14 cellular contexts compared by ENCODE assay signal in the genomic region with DNA sequence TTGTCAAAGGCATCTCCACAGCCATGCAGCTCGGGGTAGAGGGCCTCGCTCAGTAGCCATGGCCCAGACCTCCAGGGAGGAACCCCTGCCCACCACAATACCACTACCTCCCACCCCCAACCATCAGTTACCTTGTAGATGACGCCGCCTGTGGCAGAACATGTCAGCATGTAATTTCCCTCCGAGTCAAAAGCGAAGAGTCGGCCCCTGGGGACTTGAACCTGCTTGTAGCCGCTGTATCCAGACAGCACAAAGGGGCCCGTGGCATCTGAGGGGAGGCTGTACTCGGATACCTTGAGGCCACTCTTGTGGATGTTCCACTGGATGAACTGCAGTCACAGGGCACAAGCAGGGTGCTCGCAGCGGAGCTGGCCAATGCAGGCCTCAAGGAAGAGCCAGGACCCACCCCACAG. TPM values are rescaled to one million over a fixed set of nuclear protein-coding genes. Genes with fewer than 3 reads are reported as not detected.
DNase-seq lines count a peak whose midpoint lies in the region; ATAC-seq, FAIRE-seq and TF ChIP-seq lines count a peak whose summit lies in the region.
"Had no signal": no experiment of that assay in that cellular context is flagged by ENCODE, and none has a peak within 500 bp of the region (broad histone marks: within the 10 kb centered on the region; RNA-seq: fewer than 3 reads in every experiment).

No MANE protein-coding gene starts in this region.

- FAIRE-seq in GM18507 (lab: Jason Lieb, UNC) (peak; percentile 81), GM12878 (lab: Jason Lieb, UNC) (peak; percentile 62)

- RAD21 ChIA-PET in GM12878 (lab: Charles Lee; ENCODE audit: unreplicated experiment) = interaction anchor here (0.6 to 8.4 kb wide), 13 partner anchors 13 to 638 kb away, joined by 3 to 230 read pairs (median 6); partner anchors contain the start of genes AKR1B15, CYREN, TMEM140 and WDR91

- H3K27me3 ChIP-seq in GM12878 (replicated peaks in 1 of 2; ENCODE audit: control insufficient read depth in 2 of 2, insufficient read depth in 2 of 2, low read length in 1 of 2) = no peaks in the 10 kb centered on the region
- H3K27me3 ChIP-seq: tibial artery had no signal

- H3K36me3 ChIP-seq in GM12878 (ENCODE audit: control insufficient read depth in 2 of 2, insufficient read depth in 2 of 2, low read length in 1 of 2) = peaks cover 24 to 38% of the 10 kb centered on the region in 2 experiments

- H3K79me2 ChIP-seq in GM12878 (ENCODE audit: control insufficient read depth, insufficient read depth, low read length) = peaks cover 32% of the 10 kb centered on the region

- H3K4me2 ChIP-seq in GM12878 (ENCODE audit: control insufficient read depth, insufficient read depth) = peak overlapping the region; percentile 67

- CTCF ChIA-PET in GM12878 (lab: Yijun Ruan, JAX) = interaction anchor here (0.9 to 10.2 kb wide), 11 partner anchors 11 to 201 kb away, joined by 3 to 135 read pairs (median 8); partner anchors contain the start of genes AGBL3, CYREN, TMEM140 and WDR91

- no TSS peak for BruUV-seq in GM12878 (replicated peaks; lab: Mats Ljungman, UMichigan)

- TF ChIP-seq RAD21 in GM12878 (IDR thresholded peaks at IDR 0.05; ENCODE audit: insufficient read depth, low read depth, low read length) = peak; percentile 27; the same call in 1 of the 2 replicates

- H3K9ac ChIP-seq in GM12878 (ENCODE audit: control insufficient read depth, insufficient read depth, low read length) = peak overlapping the region; percentile 54; the same call in 1 of the 2 replicates

- TF ChIP-seq CTCF in GM12878 (IDR thresholded peaks at IDR 0.05 in 2 of 3, conservative IDR thresholded peaks at IDR 0.05 in 1 of 3; ENCODE audit: control insufficient read depth in 2 of 3, extremely low read depth in 1 of 3, insufficient read depth in 1 of 3, low read depth in 3 of 3, low read length in 3 of 3) (peak in 1 of 3 experiments; percentile 24; a peak in 1 of 6 replicates), glutamatergic neuron (IDR thresholded peaks at IDR 0.05; ENCODE audit: partially characterized antibody, unreplicated experiment) (no peak)

- no peaks in the 10 kb centered on the region for H3K27me3 Mint-ChIP-seq in glutamatergic neuron (ENCODE audit: unreplicated experiment)

- TF ChIP-seq POLR2A in GM12878 (IDR thresholded peaks at IDR 0.05; ENCODE audit: low read depth, low read length) = peak; percentile 65

- no peaks in the 10 kb centered on the region for H4K20me1 ChIP-seq in GM12878 (ENCODE audit: control insufficient read depth, insufficient read depth)

- no peaks in the 10 kb centered on the region for H3K4me1 Mint-ChIP-seq in glutamatergic neuron (ENCODE audit: low read depth, unreplicated experiment)

- no peak for DNase-seq in GM18507 (ENCODE audit: extremely low spot score, insufficient read length, low read depth)
- DNase-seq in GM19238 (ENCODE audit: insufficient read length, low spot score) = peak; percentile 35
- no peak for DNase-seq in GM12878 (ENCODE audit: low read depth, low spot score)
- no peak for DNase-seq in glutamatergic neuron
- no peak for DNase-seq in SKM-1 treated with dmso at 0.1 percent for 144 hours (lab: John Stamatoyannopoulos, UW; ENCODE audit: unreplicated experiment)
- DNase-seq: DMS79; foreskin fibroblast; left ventricle myocardium superior; stimulated activated CD4-positive, alpha-beta T cell treated with anti-CD3 and anti-CD28 coated beads, Interleukin-4, amount 100 ng/mL, for 1 hour had no signal

- peak; percentile 94 to 95; a peak in 3 of 4 replicates for TF ChIP-seq EP300 in GM12878 (IDR thresholded peaks at IDR 0.05; ENCODE audit: borderline replicate concordance in 1 of 2, control insufficient read depth in 1 of 2, low read depth in 2 of 2, low read length in 2 of 2)

- ATAC-seq in HG02884 (IDR thresholded peaks at IDR 0.05; ENCODE audit: unreplicated experiment) (peak; percentile 52), GM12878 (peak; percentile 77), GM19467 (IDR thresholded peaks at IDR 0.05; ENCODE audit: unreplicated experiment) (no peak)
- ATAC-seq: left ventricle myocardium superior had no signal

- no peak overlapping the region for H2AFZ ChIP-seq in GM12878 (ENCODE audit: control insufficient read depth, low read depth, low read length)

- WGBS in GM12878 (ENCODE audit: insufficient coverage, insufficient replicate concordance, low lambda C conversion rate, missing lambda C conversion rate) = 7% methylated on average over 12 of the region's 12 CpGs

- peak overlapping the region; percentile 58 for H3K27ac ChIP-seq in GM12878 (ENCODE audit: control insufficient read depth, insufficient read depth)
- H3K27ac ChIP-seq: tibial artery had no signal

- H3K27ac Mint-ChIP-seq in glutamatergic neuron (ENCODE audit: unreplicated experiment) = no peak overlapping the region
- H3K27ac Mint-ChIP-seq: T-helper 2 cell treated with Interferon-gamma antibody and Interleukin-4, amounts not matched to agents 5 μg/mL and 100 μg/mL, for 36 hours had no signal

- H3K9me3 ChIP-seq in GM12878 (replicated peaks; ENCODE audit: control insufficient read depth, insufficient read depth, low read length) = peaks cover 9% of the 10 kb centered on the region; the same call in 2 of the 3 replicates

- POLR2A ChIA-PET in GM12878 (lab: Charles Lee) = interaction anchor here (0.8 to 9.9 kb wide), 9 partner anchors 9 to 194 kb away, joined by 3 to 299 read pairs (median 21); partner anchors contain the start of genes CYREN and WDR91

- in situ Hi-C loops in GM12878 (cut with MboI) = no loop called here

- peak overlapping the region; percentile 25; the same call in 1 of the 2 replicates for H3K4me3 ChIP-seq in GM12878
- H3K4me3 ChIP-seq: tibial artery had no signal

- peaks cover 20% of the 10 kb centered on the region for H3K36me3 Mint-ChIP-seq in glutamatergic neuron (ENCODE audit: unreplicated experiment)

- H3K9me3 Mint-ChIP-seq in glutamatergic neuron (ENCODE audit: unreplicated experiment) = peaks cover 2% of the 10 kb centered on the region

- H3K4me1 ChIP-seq in GM12878 (ENCODE audit: control insufficient read depth, insufficient read depth, low read length) = peaks cover 33% of the 10 kb centered on the region
- H3K4me1 ChIP-seq: tibial artery had no signal

- intact Hi-C loops in GM12878 (cut with micrococcal nuclease; ENCODE audit: unreplicated experiment) = loop anchor here (1.0 to 5.0 kb wide), 2 partner anchors 16 to 85 kb away; no protein-coding TSS in a partner anchor

- H3K4me3 Mint-ChIP-seq in glutamatergic neuron (ENCODE audit: unreplicated experiment) = no peak overlapping the region
- H3K4me3 Mint-ChIP-seq: T-helper 2 cell treated with Interferon-gamma antibody and Interleukin-4, amounts not matched to agents 5 μg/mL and 100 μg/mL, for 36 hours had no signal

- SMC1A ChIA-PET in GM12878 (lab: Charles Lee; ENCODE audit: uncharacterized antibody, unreplicated experiment) = interaction anchor here (1.0 to 9.3 kb wide), 16 partner anchors 12 to 199 kb away, joined by 3 to 251 read pairs (median 6); partner anchors contain the start of genes CYREN, TMEM140 and WDR91

RNA-seq across cellular contexts. Expression of gene CYREN, which starts 16.3 kb away (rescaled TPM):
- total RNA-seq in GM12878 (2013; cell fraction: nucleolus; rRNA removed) = 111 and 122 TPM in 2 replicates
- total RNA-seq in GM12878 (2014; rRNA removed) (61.3 and 61.5 TPM in 2 replicates), GM12878 (2014; rRNA removed; fragmentation: Illumina TruSeq; extraction: Trizol) (48.3 and 50.8 TPM in 2 replicates), GM12878 (2021) (55.3 and 58.0 TPM in 2 replicates), glutamatergic neuron (ENCODE audit: unreplicated experiment) (33.3 TPM)
- 30.9 TPM for polyA plus RNA-seq in GM12878 (2011; ENCODE audit: low read depth)
- polyA plus RNA-seq in GM12878 (2011; rRNA removed) (64.3 and 64.5 TPM in 2 replicates), GM12878 (2014; fragmentation: Illumina TruSeq; extraction: Trizol) (42.5 and 46.0 TPM in 2 replicates), GM12878 (2014; fragmentation: Nextera tagmentation; extraction: Ambion mirVana) (10 to 100 TPM in 1 of 2 experiments, 1 to 10 TPM in 1; 8.7 to 12.9 TPM), GM12878 (2014; rRNA removed) (49.6 and 54.6 TPM in 2 replicates), GM12878 (2016; fragmentation: Nextera tagmentation; extraction: Ambion mirVana) (10 to 100 TPM; 56.7 to 57.7 TPM)
- 66.1 and 70.1 TPM in 2 replicates for polyA plus RNA-seq in GM12878 (2011; cell fraction: cytosol; rRNA removed)
- 56.5 and 56.8 TPM in 2 replicates for polyA plus RNA-seq in GM12878 (2011; cell fraction: nucleus; rRNA removed)
- 44.2 and 50.8 TPM in 2 replicates for polyA plus RNA-seq in GM12878 (2012)
- 66.1 and 105 TPM in 2 replicates for polyA minus RNA-seq in GM12878 (2011; rRNA and poly(A)+ RNA removed)
- polyA minus RNA-seq in GM12878 (2011; cell fraction: cytosol; rRNA and poly(A)+ RNA removed) = 22.8 and 23.1 TPM in 2 replicates
- 65.0 and 93.4 TPM in 2 replicates for polyA minus RNA-seq in GM12878 (2011; cell fraction: nucleus; rRNA and poly(A)+ RNA removed)

RNA-seq across cellular contexts. Expression of gene WDR91, which starts 24.5 kb away (rescaled TPM):
- total RNA-seq in GM12878 (2013; cell fraction: nucleolus; rRNA removed) = 127 and 142 TPM in 2 replicates
- 26.0 TPM in 2 replicates for total RNA-seq in GM12878 (2014; rRNA removed)
- total RNA-seq in GM12878 (2014; rRNA removed; fragmentation: Illumina TruSeq; extraction: Trizol) = 13.3 and 15.8 TPM in 2 replicates
- total RNA-seq in GM12878 (2021) = 27.4 TPM in 2 replicates
- 11.4 TPM for polyA plus RNA-seq in GM12878 (2011; ENCODE audit: low read depth)
- polyA plus RNA-seq in GM12878 (2011; rRNA removed) = 61.8 and 83.3 TPM in 2 replicates
- 79.6 and 99.6 TPM in 2 replicates for polyA plus RNA-seq in GM12878 (2011; cell fraction: cytosol; rRNA removed)
- 285 and 340 TPM in 2 replicates for polyA plus RNA-seq in GM12878 (2011; cell fraction: nucleus; rRNA removed)
- 19.4 and 28.1 TPM in 2 replicates for polyA plus RNA-seq in GM12878 (2012)
- 13.7 and 17.8 TPM in 2 replicates for polyA plus RNA-seq in GM12878 (2014; fragmentation: Illumina TruSeq; extraction: Trizol)
- 10 to 100 TPM in 1 of 2 experiments, 1 to 10 TPM in 1; 7.6 to 10.1 TPM for polyA plus RNA-seq in GM12878 (2014; fragmentation: Nextera tagmentation; extraction: Ambion mirVana)
- polyA plus RNA-seq in GM12878 (2014; rRNA removed) = 31.9 and 37.2 TPM in 2 replicates
- polyA plus RNA-seq in GM12878 (2016; fragmentation: Nextera tagmentation; extraction: Ambion mirVana) = 10 to 100 TPM; 13.4 to 15.2 TPM
- 59.1 and 118 TPM in 2 replicates for polyA minus RNA-seq in GM12878 (2011; rRNA and poly(A)+ RNA removed)
- polyA minus RNA-seq in GM12878 (2011; cell fraction: cytosol; rRNA and poly(A)+ RNA removed) = 27.2 and 29.9 TPM in 2 replicates
- 68.1 and 80.8 TPM in 2 replicates for polyA minus RNA-seq in GM12878 (2011; cell fraction: nucleus; rRNA and poly(A)+ RNA removed)
- 24.5 TPM for total RNA-seq in glutamatergic neuron (ENCODE audit: unreplicated experiment)

RNA-seq across cellular contexts. Expression of gene TMEM140, which starts 39.0 kb away (rescaled TPM):
- 69.2 and 83.7 TPM in 2 replicates for total RNA-seq in GM12878 (2013; cell fraction: nucleolus; rRNA removed)
- 2.4 and 2.9 TPM in 2 replicates for total RNA-seq in GM12878 (2014; rRNA removed)
- 3.3 and 4.3 TPM in 2 replicates for total RNA-seq in GM12878 (2014; rRNA removed; fragmentation: Illumina TruSeq; extraction: Trizol)
- total RNA-seq in GM12878 (2021) = 3.0 and 5.2 TPM in 2 replicates
- polyA plus RNA-seq in GM12878 (2011; ENCODE audit: low read depth) = 18.1 TPM
- polyA plus RNA-seq in GM12878 (2011; rRNA removed) = 16.7 and 20.7 TPM in 2 replicates
- polyA plus RNA-seq in GM12878 (2011; cell fraction: cytosol; rRNA removed) = 18.6 and 18.9 TPM in 2 replicates
- polyA plus RNA-seq in GM12878 (2011; cell fraction: nucleus; rRNA removed) = 12.3 and 14.9 TPM in 2 replicates
- polyA plus RNA-seq in GM12878 (2012) = 25.4 and 32.2 TPM in 2 replicates
- polyA plus RNA-seq in GM12878 (2014; fragmentation: Illumina TruSeq; extraction: Trizol) = 3.2 and 3.7 TPM in 2 replicates
- 1 to 10 TPM in 1 of 2 experiments, under 1 TPM in 1; 0.85 to 1.1 TPM for polyA plus RNA-seq in GM12878 (2014; fragmentation: Nextera tagmentation; extraction: Ambion mirVana)
- polyA plus RNA-seq in GM12878 (2014; rRNA removed) = 3.1 and 3.3 TPM in 2 replicates
- polyA plus RNA-seq in GM12878 (2016; fragmentation: Nextera tagmentation; extraction: Ambion mirVana) = 10 to 100 TPM; 11.2 to 12.4 TPM
- polyA minus RNA-seq in GM12878 (2011; rRNA and poly(A)+ RNA removed) = 21.2 and 24.0 TPM in 2 replicates
- polyA minus RNA-seq in GM12878 (2011; cell fraction: cytosol; rRNA and poly(A)+ RNA removed) = 6.5 and 8.0 TPM in 2 replicates
- 20.4 and 28.7 TPM in 2 replicates for polyA minus RNA-seq in GM12878 (2011; cell fraction: nucleus; rRNA and poly(A)+ RNA removed)
- not detected for total RNA-seq in glutamatergic neuron (ENCODE audit: unreplicated experiment)

RNA-seq across cellular contexts. Expression of gene STRA8, which starts 46.8 kb away (rescaled TPM):
- not detected in 2 replicates for total RNA-seq in GM12878 (2013; cell fraction: nucleolus; rRNA removed)
- total RNA-seq in GM12878 (2014; rRNA removed) (not detected in 2 replicates), GM12878 (2014; rRNA removed; fragmentation: Illumina TruSeq; extraction: Trizol) (not detected in 2 replicates), GM12878 (2021) (not detected in 2 replicates), glutamatergic neuron (ENCODE audit: unreplicated experiment) (not detected)
- not detected for polyA plus RNA-seq in GM12878 (2011; ENCODE audit: low read depth)
- polyA plus RNA-seq in GM12878 (2011; rRNA removed) (0.14 and 0.15 TPM in 2 replicates), GM12878 (2014; fragmentation: Illumina TruSeq; extraction: Trizol) (not detected in 2 replicates), GM12878 (2014; fragmentation: Nextera tagmentation; extraction: Ambion mirVana) (not detected), GM12878 (2014; rRNA removed) (not detected in 2 replicates), GM12878 (2016; fragmentation: Nextera tagmentation; extraction: Ambion mirVana) (not detected)
- polyA plus RNA-seq in GM12878 (2011; cell fraction: cytosol; rRNA removed) = 0.06 and 0.10 TPM in 2 replicates
- 0.57 and 0.87 TPM in 2 replicates for polyA plus RNA-seq in GM12878 (2011; cell fraction: nucleus; rRNA removed)
- polyA plus RNA-seq in GM12878 (2012) = not detected in 2 replicates
- not detected in 2 replicates for polyA minus RNA-seq in GM12878 (2011; rRNA and poly(A)+ RNA removed)
- not detected in 2 replicates for polyA minus RNA-seq in GM12878 (2011; cell fraction: cytosol; rRNA and poly(A)+ RNA removed)
- polyA minus RNA-seq in GM12878 (2011; cell fraction: nucleus; rRNA and poly(A)+ RNA removed) = not detected in 2 replicates
- total RNA-seq: left ventricle myocardium superior, omental fat pad had no signal
